17 cellular contexts compared by ENCODE assay signal in genomic region chr4:119014658-119015057, GRCh38.
"Had no signal": no experiment of that assay in that cellular context is flagged by ENCODE, and none has a peak within 500 bp of the region (broad histone marks: within the 10 kb centered on the region; RNA-seq: fewer than 3 reads in every experiment).

No MANE protein-coding gene starts in this region.

- ATAC-seq: activated CD8-positive, alpha-beta memory T cell treated with anti-CD3 and anti-CD28 coated beads, Interleukin-2, amount 10 ng/mL, durations not matched to agents 7 days and 5 days; heart left ventricle; left lung; naive thymus-derived CD4-positive, alpha-beta T cell; pancreas; sciatic nerve; stimulated activated memory B cell treated with anti-CD40 and anti-IgM and Interleukin-4, amounts not matched to agents 10 μg/mL and 1 μg/mL and 100 μg/mL, for 72 hours had no signal

- H3K36me3 ChIP-seq: left lung, pancreas, spleen had no signal

- H3K27me3 ChIP-seq: heart left ventricle, left lung, spleen had no signal

- H3K4me1 ChIP-seq: pancreas had no signal

- H3K4me3 ChIP-seq: heart left ventricle, left lung, pancreas, spleen had no signal

- DNase-seq: activated CD4-positive, alpha-beta memory T cell treated with anti-CD3 and anti-CD28 coated beads, Interleukin-2, amount 10 ng/mL, durations not matched to agents 7 days and 5 days; activated CD8-positive, alpha-beta memory T cell treated with anti-CD3 and anti-CD28 coated beads, Interleukin-2, amount 10 ng/mL, durations not matched to agents 7 days and 5 days; activated naive CD4-positive, alpha-beta T cell treated with Interleukin-2 at 50 U/mL for 16 hours; activated naive CD8-positive, alpha-beta T cell treated with anti-CD3 and anti-CD28 coated beads, Interleukin-2, amount 10 ng/mL, durations not matched to agents 7 days and 5 days; activated T-cell treated with anti-CD3 and anti-CD28 coated beads, Interleukin-2, amount 50 U/mL, for 24 hours; amygdala; caudate nucleus; heart left ventricle; left lung; naive thymus-derived CD4-positive, alpha-beta T cell; pancreas; spleen; stimulated activated CD4-positive, alpha-beta T cell treated with anti-CD3 and anti-CD28 coated beads, Interleukin-4, amount 100 ng/mL, for 4 hours; SW 1271; T-helper 2 cell had no signal

- H3K9me3 ChIP-seq: heart left ventricle, left lung, pancreas, spleen had no signal

- H3K27ac ChIP-seq: left lung, pancreas, spleen had no signal
